29 cellular contexts compared by ENCODE assay signal in genomic region chr1:178367151-178367550, GRCh38.
"Had no signal": no experiment of that assay in that cellular context is flagged by ENCODE, and none has a peak within 500 bp of the region (broad histone marks: within the 10 kb centered on the region; RNA-seq: fewer than 3 reads in every experiment).

No MANE protein-coding gene starts in this region.

- H3K4me3 Mint-ChIP-seq: activated CD4-positive, alpha-beta T cell treated with anti-CD3 and anti-CD28 coated beads for 36 hours; activated CD4-positive, alpha-beta T cell treated with anti-CD3 and anti-CD28 coated beads, Interleukin-2, amount 10 ng/mL, durations not matched to agents 7 days and 5 days; activated CD8-positive, alpha-beta T cell treated with anti-CD3 and anti-CD28 coated beads, Interleukin-2, amount 10 ng/mL, durations not matched to agents 7 days and 5 days; activated naive CD4-positive, alpha-beta T cell treated with anti-CD3 and anti-CD28 coated beads for 36 hours; activated T-cell treated with anti-CD3 and anti-CD28 coated beads, Interleukin-2, amount 50 U/mL, for 4 hours; activated T-helper 1 cell treated with anti-CD3 and anti-CD28 coated beads, Interleukin-12 subunit alpha, Interleukin-12 subunit beta, Interleukin-2, Interleukin-4 antibody, amounts not matched to agents 30 ng/mL and 10 ng/mL and 1 ng/mL, durations not matched to agents 14 hours and 24 hours and 36 hours had no signal

- H3K4me3 ChIP-seq: adrenal gland, body of pancreas, breast epithelium, PC-9, SJCRH30, SK-N-MC had no signal

- H3K27ac ChIP-seq: adrenal gland, body of pancreas, breast epithelium, KMS-11, PC-9, RWPE1, SJCRH30, SK-N-MC had no signal

- DNase-seq: activated CD4-positive, alpha-beta T cell treated with anti-CD3 and anti-CD28 coated beads for 36 hours; activated CD4-positive, alpha-beta T cell treated with anti-CD3 and anti-CD28 coated beads, Interleukin-2, amount 10 ng/mL, durations not matched to agents 7 days and 5 days; activated CD4-positive, alpha-beta T cell treated with anti-CD3 and anti-CD28 coated beads, Interleukin-2, amount 50 U/mL, for 48 hours; activated CD8-positive, alpha-beta T cell treated with anti-CD3 and anti-CD28 coated beads, Interleukin-2, amount 10 ng/mL, durations not matched to agents 7 days and 5 days; activated gamma-delta T cell treated with Interleukin-2 at 50 U/mL for 16 hours; activated naive CD4-positive, alpha-beta T cell treated with anti-CD3 and anti-CD28 coated beads for 36 hours; activated T-cell treated with anti-CD3 and anti-CD28 coated beads, Interleukin-2, amount 50 U/mL, for 4 hours; adrenal gland; body of pancreas; MM.1S; NCI-H1092; NCI-H1436 treated with DMSO at 0.1 percent for 48 hours; NCI-H1694 treated with DMSO at 0.1 percent for 48 hours; NCI-H2029; NCI-H345; NCI-H526; NCI-H748 treated with DMSO at 0.1 percent for 48 hours; NK-92 treated with Interleukin-12 subunit alpha and Interleukin-12 subunit beta, amount 100 ng/mL, for 24 hours; PC-9; SJCRH30; T1000 had no signal

- H3K9me3 Mint-ChIP-seq: activated CD4-positive, alpha-beta T cell treated with anti-CD3 and anti-CD28 coated beads, Interleukin-2, amount 10 ng/mL, durations not matched to agents 7 days and 5 days; activated naive CD4-positive, alpha-beta T cell treated with anti-CD3 and anti-CD28 coated beads for 36 hours; activated naive CD4-positive, alpha-beta T cell treated with anti-CD3 and anti-CD28 coated beads, Interleukin-2, amount 50 U/mL, for 72 hours; activated T-cell treated with anti-CD3 and anti-CD28 coated beads, Interleukin-2, amount 50 U/mL, for 4 hours; activated T-helper 1 cell treated with anti-CD3 and anti-CD28 coated beads, Interleukin-12 subunit alpha, Interleukin-12 subunit beta, Interleukin-2, Interleukin-4 antibody, amounts not matched to agents 30 ng/mL and 10 ng/mL and 1 ng/mL, durations not matched to agents 14 hours and 24 hours and 36 hours had no signal

- H3K36me3 ChIP-seq: adrenal gland, breast epithelium, SJCRH30 had no signal

- H3K4me2 ChIP-seq: KMS-11, PC-9 had no signal

- H3K9ac ChIP-seq: KMS-11 had no signal

- H3K27ac Mint-ChIP-seq: activated CD4-positive, alpha-beta T cell treated with anti-CD3 and anti-CD28 coated beads for 36 hours; activated CD4-positive, alpha-beta T cell treated with anti-CD3 and anti-CD28 coated beads, Interleukin-2, amount 10 ng/mL, durations not matched to agents 7 days and 5 days; activated CD8-positive, alpha-beta T cell treated with anti-CD3 and anti-CD28 coated beads, Interleukin-2, amount 10 ng/mL, durations not matched to agents 7 days and 5 days; activated naive CD4-positive, alpha-beta T cell treated with anti-CD3 and anti-CD28 coated beads for 36 hours; activated naive CD4-positive, alpha-beta T cell treated with anti-CD3 and anti-CD28 coated beads, Interleukin-2, amount 50 U/mL, for 72 hours; activated T-helper 1 cell treated with anti-CD3 and anti-CD28 coated beads, Interleukin-12 subunit alpha, Interleukin-12 subunit beta, Interleukin-2, Interleukin-4 antibody, amounts not matched to agents 30 ng/mL and 10 ng/mL and 1 ng/mL, durations not matched to agents 14 hours and 24 hours and 36 hours had no signal

- H3K27me3 ChIP-seq: adrenal gland, body of pancreas, breast epithelium, SJCRH30 had no signal

- H3K4me1 Mint-ChIP-seq: activated CD4-positive, alpha-beta T cell treated with anti-CD3 and anti-CD28 coated beads for 36 hours; activated CD4-positive, alpha-beta T cell treated with anti-CD3 and anti-CD28 coated beads, Interleukin-2, amount 10 ng/mL, durations not matched to agents 7 days and 5 days had no signal

- H3K4me1 ChIP-seq: breast epithelium had no signal

- H2AFZ ChIP-seq: PC-9 had no signal

- H3K9me3 ChIP-seq: adrenal gland, body of pancreas, breast epithelium, SJCRH30 had no signal

- H3K36me3 Mint-ChIP-seq: activated naive CD4-positive, alpha-beta T cell treated with anti-CD3 and anti-CD28 coated beads, Interleukin-2, amount 50 U/mL, for 72 hours had no signal

- ATAC-seq: activated CD4-positive, alpha-beta T cell treated with anti-CD3 and anti-CD28 coated beads for 36 hours; activated CD4-positive, CD25-positive, alpha-beta regulatory T cell treated with anti-CD3 and anti-CD28 coated beads, Interleukin-2, amount 50 U/mL, for 24 hours; activated CD8-positive, alpha-beta T cell treated with anti-CD3 and anti-CD28 coated beads, Interleukin-2, amount 10 ng/mL, durations not matched to agents 7 days and 5 days; activated naive CD4-positive, alpha-beta T cell treated with anti-CD3 and anti-CD28 coated beads, Interleukin-2, amount 50 U/mL, for 72 hours; activated T-cell treated with anti-CD3 and anti-CD28 coated beads, Interleukin-2, amount 50 U/mL, for 4 hours; body of pancreas; Right ventricle myocardium inferior had no signal
